1 cellular context compared by ENCODE assay signal in genomic region chr5:151447174-151448037, GRCh38.
TF ChIP-seq lines count a peak whose summit lies in the region.

Gene SLC36A1 (plus strand): TSS chr5:151447603. CDS start chr5:151458793, 11,190 bp downstream.

TF ChIP-seq in GM23338, 12 proteins besides CTCF, POLR2A, EP300 and RAD21 (continued from another document):
- no peak for TF ChIP-seq ZNF462 (CRISPR knock-in tag; IDR thresholded peaks at IDR 0.05)
- no peak for TF ChIP-seq JUNB (IDR thresholded peaks at IDR 0.05; ENCODE audit: unreplicated experiment)
- TF ChIP-seq ZNF331 (CRISPR knock-in tag; IDR thresholded peaks at IDR 0.05; ENCODE audit: low read depth) = no peak
- 0 out of 2 replicates have a peak, but pooled peaks have one; percentile 44 for TF ChIP-seq POLR2AphosphoS5 (IDR thresholded peaks at IDR 0.05; ENCODE audit: low read depth)
TF ChIP-seq in GM23338: peak in this region for 2.
